Comparison of ENCODE assay signal across 9 cellular contexts in the genomic region with DNA sequence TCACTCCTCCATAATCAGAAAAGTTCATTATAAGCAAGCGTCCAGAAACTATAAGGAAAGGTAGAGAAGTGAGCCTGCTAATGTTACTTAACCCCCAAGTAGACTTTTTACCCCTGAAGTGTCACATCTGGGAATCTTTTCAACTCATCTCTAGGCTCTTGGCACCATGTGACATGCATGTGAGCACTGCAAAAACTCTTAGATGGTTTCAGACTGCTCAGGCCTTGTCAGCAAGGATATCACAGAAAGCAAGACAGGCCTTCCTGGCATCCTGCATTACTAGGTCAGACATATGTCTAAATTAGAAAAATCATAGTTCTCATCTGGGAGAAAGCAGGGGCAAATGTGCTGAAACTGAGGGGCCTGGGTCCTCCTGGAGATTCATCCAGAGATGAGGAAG. TPM values are rescaled to one million over a fixed set of nuclear protein-coding genes. Genes with fewer than 3 reads are reported as not detected.
DNase-seq lines count a peak whose midpoint lies in the region; ATAC-seq, FAIRE-seq and TF ChIP-seq lines count a peak whose summit lies in the region.
"Had no signal": no experiment of that assay in that cellular context is flagged by ENCODE, and none has a peak within 500 bp of the region (broad histone marks: within the 10 kb centered on the region; RNA-seq: fewer than 3 reads in every experiment).

No MANE protein-coding gene starts in this region.

- TF ChIP-seq CTCF in keratinocyte (optimal IDR thresholded peaks at IDR 0.05 in 1 of 3, IDR thresholded peaks at IDR 0.05 in 1 of 3, conservative IDR thresholded peaks at IDR 0.05 in 1 of 3; ENCODE audit: extremely low read depth in 1 of 3, insufficient read depth in 2 of 3, low read length in 3 of 3) (no peak), Calu3 (IDR thresholded peaks at IDR 0.05; ENCODE audit: unreplicated experiment) (no peak)

- H3K36me3 ChIP-seq in keratinocyte (ENCODE audit: control insufficient read depth in 2 of 2, extremely low read depth in 1 of 2, insufficient read depth in 2 of 2, low read length in 2 of 2): peaks cover 0 to 1% of the 10 kb centered on the region in 2 experiments

- CTCF ChIA-PET in Calu3 (lab: Charles Lee): no interaction called here

- H3K4me3 Mint-ChIP-seq in Calu3 (ENCODE audit: low read depth, unreplicated experiment): no peak overlapping the region

- no peaks in the 10 kb centered on the region for H3K79me2 ChIP-seq in keratinocyte (ENCODE audit: control insufficient read depth, insufficient read depth, low read length)

- no peak overlapping the region for H3K4me3 ChIP-seq in keratinocyte (ENCODE audit: control insufficient read depth in 2 of 3, extremely low read depth in 1 of 3, insufficient read depth in 2 of 3, low read depth in 1 of 3, low read length in 3 of 3)

- peaks cover 11% of the 10 kb centered on the region for H3K4me1 Mint-ChIP-seq in Calu3 (ENCODE audit: low read depth, unreplicated experiment)

- H3K9ac ChIP-seq in keratinocyte (ENCODE audit: control insufficient read depth, extremely low read depth, insufficient read depth, low read length): no peak overlapping the region

- H3K4me1 ChIP-seq in keratinocyte (ENCODE audit: control insufficient read depth, extremely low read depth, insufficient read depth, low read length): peaks cover 37% of the 10 kb centered on the region

- FAIRE-seq in keratinocyte (lab: Jason Lieb, UNC) (no peak), frontal cortex (lab: Jason Lieb, UNC) (no peak)

- peak overlapping the region; percentile 66 for H3K4me2 ChIP-seq in keratinocyte (ENCODE audit: control insufficient read depth, extremely low read depth, insufficient read depth, low read depth, low read length)

- no peak overlapping the region for H3K27ac Mint-ChIP-seq in Calu3 (ENCODE audit: unreplicated experiment)
- H3K27ac Mint-ChIP-seq: T-cell had no signal

- no peaks in the 10 kb centered on the region for H3K9me3 Mint-ChIP-seq in Calu3 (ENCODE audit: low read depth, unreplicated experiment)
- H3K9me3 Mint-ChIP-seq: T-cell had no signal

- ATAC-seq in GM18519 (IDR thresholded peaks at IDR 0.05; ENCODE audit: low FRiP score, unreplicated experiment) (peak; percentile 6), GM21447 (IDR thresholded peaks at IDR 0.05; ENCODE audit: unreplicated experiment) (peak; percentile 30), HG03460 (IDR thresholded peaks at IDR 0.05; ENCODE audit: unreplicated experiment) (peak; percentile 8)
- ATAC-seq: T-cell had no signal

- DNase-seq in keratinocyte (ENCODE audit: low read depth, low spot score) (no peak), frontal cortex (ENCODE audit: low spot score in 2 of 2) (no peak), Calu3 (no peak), amniotic stem cell (lab: John Stamatoyannopoulos, UW) (no peak), T1000 (lab: John Stamatoyannopoulos, UW) (no peak)
- DNase-seq: T-cell had no signal

- peaks cover 2% of the 10 kb centered on the region for H3K9me1 ChIP-seq in keratinocyte (ENCODE audit: control insufficient read depth, extremely low read depth, insufficient read depth, low read length)

- intact Hi-C loops in Calu3 (cut with micrococcal nuclease; ENCODE audit: unreplicated experiment): no loop called here

- no peaks in the 10 kb centered on the region for H3K27me3 ChIP-seq in keratinocyte (ENCODE audit: control insufficient read depth, extremely low read depth, insufficient read depth, low read length)

- H3K36me3 Mint-ChIP-seq in Calu3 (ENCODE audit: insufficient read depth, unreplicated experiment): no peaks in the 10 kb centered on the region

- no TSS peak for BruUV-seq in Calu3 (replicated peaks; lab: Mats Ljungman, UMichigan)

- H2AFZ ChIP-seq in keratinocyte (ENCODE audit: control insufficient read depth, low read length): no peak overlapping the region

- H4K20me1 ChIP-seq in keratinocyte (ENCODE audit: control insufficient read depth, extremely low read depth, insufficient read depth, low read length): no peaks in the 10 kb centered on the region

- peaks cover 12% of the 10 kb centered on the region for H3K27me3 Mint-ChIP-seq in Calu3 (ENCODE audit: unreplicated experiment)
- H3K27me3 Mint-ChIP-seq: T-cell had no signal

- dilution Hi-C loops in keratinocyte (cut with MboI; ENCODE audit: extremely low pct_ligation_motif_present, low sequenced_read_pairs): no loop called here

- H3K9me3 ChIP-seq in keratinocyte (ENCODE audit: control insufficient read depth, low read depth, low read length): no peaks in the 10 kb centered on the region

- H3K27ac ChIP-seq in keratinocyte (ENCODE audit: control insufficient read depth, insufficient read depth, low read length): peak overlapping the region; percentile 37

RNA-seq across cellular contexts. Expression of a gene that starts 18.8 kb away (rescaled TPM):
- 1.3 to 2.0 TPM (median 2.0 TPM) in 3 replicates for polyA plus RNA-seq in keratinocyte
- polyA plus RNA-seq in keratinocyte (2011; ENCODE audit: low read depth): 0.34 TPM
- 1.5 and 2.8 TPM in 2 replicates for polyA plus RNA-seq in keratinocyte (2011; cell fraction: cytosol; rRNA removed)
- polyA plus RNA-seq in keratinocyte (2011; cell fraction: nucleus; rRNA removed): 6.7 and 9.9 TPM in 2 replicates
- 4.2 and 4.6 TPM in 2 replicates for polyA plus RNA-seq in keratinocyte (2012; ENCODE audit: low replicate concordance)
- 3.0 to 11.8 TPM (median 4.5 TPM) in 3 replicates for polyA minus RNA-seq in keratinocyte
- polyA minus RNA-seq in keratinocyte (2011; cell fraction: cytosol; rRNA and poly(A)+ RNA removed): 2.5 TPM
- polyA minus RNA-seq in keratinocyte (2011; cell fraction: nucleus; rRNA and poly(A)+ RNA removed): 1.6 and 2.8 TPM in 2 replicates
- total RNA-seq in frontal cortex: 4.1 TPM
- total RNA-seq in Calu3 (2022): 2.5 and 3.7 TPM in 2 replicates

RNA-seq across cellular contexts. Expression of a gene that starts 19.3 kb away (rescaled TPM):
- polyA plus RNA-seq in keratinocyte: not detected in 3 replicates
- not detected for polyA plus RNA-seq in keratinocyte (2011; ENCODE audit: low read depth)
- not detected in 2 replicates for polyA plus RNA-seq in keratinocyte (2011; cell fraction: cytosol; rRNA removed)
- polyA plus RNA-seq in keratinocyte (2011; cell fraction: nucleus; rRNA removed): not detected in 2 replicates
- not detected in 2 replicates for polyA plus RNA-seq in keratinocyte (2012; ENCODE audit: low replicate concordance)
- not detected in 3 replicates for polyA minus RNA-seq in keratinocyte
- polyA minus RNA-seq in keratinocyte (2011; cell fraction: cytosol; rRNA and poly(A)+ RNA removed): not detected
- not detected in 2 replicates for polyA minus RNA-seq in keratinocyte (2011; cell fraction: nucleus; rRNA and poly(A)+ RNA removed)
- total RNA-seq in frontal cortex (not detected), Calu3 (2022) (not detected in 2 replicates)
- total RNA-seq: T-cell had no signal

RNA-seq across cellular contexts. Expression of a gene that starts 22.4 kb away (rescaled TPM):
- not detected in 3 replicates for polyA plus RNA-seq in keratinocyte
- not detected for polyA plus RNA-seq in keratinocyte (2011; ENCODE audit: low read depth)
- not detected in 2 replicates for polyA plus RNA-seq in keratinocyte (2011; cell fraction: cytosol; rRNA removed)
- not detected in 2 replicates for polyA plus RNA-seq in keratinocyte (2011; cell fraction: nucleus; rRNA removed)
- polyA plus RNA-seq in keratinocyte (2012; ENCODE audit: low replicate concordance): not detected in 2 replicates
- polyA minus RNA-seq in keratinocyte: not detected in 3 replicates
- not detected for polyA minus RNA-seq in keratinocyte (2011; cell fraction: cytosol; rRNA and poly(A)+ RNA removed)
- polyA minus RNA-seq in keratinocyte (2011; cell fraction: nucleus; rRNA and poly(A)+ RNA removed): not detected in 2 replicates
- not detected for total RNA-seq in frontal cortex
- total RNA-seq in Calu3 (2022): not detected in 2 replicates
- total RNA-seq: T-cell had no signal

RNA-seq across cellular contexts. Expression of a gene that starts 32.9 kb away (rescaled TPM):
- 11.6 to 16.6 TPM (median 16.6 TPM) in 3 replicates for polyA plus RNA-seq in keratinocyte
- polyA plus RNA-seq in keratinocyte (2011; ENCODE audit: low read depth): 11.2 TPM
- polyA plus RNA-seq in keratinocyte (2011; cell fraction: cytosol; rRNA removed): 12.4 and 16.1 TPM in 2 replicates
- 7.6 and 9.3 TPM in 2 replicates for polyA plus RNA-seq in keratinocyte (2011; cell fraction: nucleus; rRNA removed)
- polyA plus RNA-seq in keratinocyte (2012; ENCODE audit: low replicate concordance): 21.4 and 25.3 TPM in 2 replicates
- 2.0 to 5.2 TPM (median 4.9 TPM) in 3 replicates for polyA minus RNA-seq in keratinocyte
- 3.1 TPM for polyA minus RNA-seq in keratinocyte (2011; cell fraction: cytosol; rRNA and poly(A)+ RNA removed)
- 0.62 and 2.4 TPM in 2 replicates for polyA minus RNA-seq in keratinocyte (2011; cell fraction: nucleus; rRNA and poly(A)+ RNA removed)
- 9.0 TPM for total RNA-seq in frontal cortex
- total RNA-seq in Calu3 (2022): 33.9 and 39.7 TPM in 2 replicates

RNA-seq across cellular contexts. Expression of a gene that starts 35.7 kb away (rescaled TPM):
- 0.06 to 0.13 TPM (median 0.08 TPM) in 3 replicates for polyA plus RNA-seq in keratinocyte
- not detected for polyA plus RNA-seq in keratinocyte (2011; ENCODE audit: low read depth)
- 0.11 TPM in 1 of 2 replicates, not detected in the other for polyA plus RNA-seq in keratinocyte (2011; cell fraction: cytosol; rRNA removed)
- polyA plus RNA-seq in keratinocyte (2011; cell fraction: nucleus; rRNA removed): 0.42 and 0.53 TPM in 2 replicates
- 0.18 TPM in 1 of 2 replicates, not detected in the other for polyA plus RNA-seq in keratinocyte (2012; ENCODE audit: low replicate concordance)
- polyA minus RNA-seq in keratinocyte: not detected in 3 replicates
- not detected for polyA minus RNA-seq in keratinocyte (2011; cell fraction: cytosol; rRNA and poly(A)+ RNA removed)
- polyA minus RNA-seq in keratinocyte (2011; cell fraction: nucleus; rRNA and poly(A)+ RNA removed): not detected in 2 replicates
- total RNA-seq in frontal cortex: 2.9 TPM
- 0.97 and 1.2 TPM in 2 replicates for total RNA-seq in Calu3 (2022)
